In the genomic region with DNA sequence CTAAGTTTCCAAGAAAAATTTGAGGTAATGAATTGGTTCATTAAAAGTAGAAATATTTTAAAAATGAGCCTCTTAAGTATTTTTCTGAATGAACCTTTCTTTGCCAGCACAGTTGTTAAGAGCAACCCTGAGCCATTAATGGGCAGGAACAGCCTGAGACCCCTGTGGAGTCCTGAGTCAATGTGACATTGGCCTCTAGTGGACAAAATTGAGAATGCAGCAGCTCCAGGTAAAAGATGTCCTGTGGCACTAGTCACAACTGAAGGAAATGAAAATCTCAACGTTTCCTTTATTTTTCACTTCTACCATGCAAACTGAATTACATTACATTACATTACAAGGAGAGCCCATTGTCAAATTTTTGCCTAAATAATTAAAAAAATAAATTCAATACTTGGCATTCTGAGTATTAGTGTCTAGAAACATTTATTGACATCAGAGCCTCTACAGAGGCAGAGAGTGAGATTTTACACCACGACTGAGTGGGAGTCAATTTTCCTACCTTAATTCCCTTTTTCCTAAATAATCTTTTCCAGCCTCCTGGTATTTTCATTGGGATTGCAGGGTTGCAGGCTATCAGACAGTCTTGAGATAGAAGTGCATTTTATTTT, we compare ENCODE assay signal across 8 cellular contexts.
DNase-seq lines count a peak whose midpoint lies in the region; ATAC-seq and TF ChIP-seq lines count a peak whose summit lies in the region.

No MANE protein-coding gene starts in this region.

- CTCF ChIA-PET in CD4-positive, alpha-beta T cell (lab: Charles Lee): interaction anchor here (0.6 to 1.9 kb wide), 9 partner anchors 10 to 361 kb away, joined by 3 to 16 read pairs (median 3); no protein-coding TSS in a partner anchor

- no peak overlapping the region for H3K27ac ChIP-seq in CD4-positive, alpha-beta T cell (ENCODE audit: low read depth, low read length)
- no peak overlapping the region for H3K27ac ChIP-seq in WERI-Rb-1
- H3K27ac ChIP-seq in dorsolateral prefrontal cortex: peak overlapping the region in 9 of 59 donors; percentile 1 to 57 (median 27)
- no peak overlapping the region for H3K27ac ChIP-seq in lower lobe of right lung

- intact Hi-C loops in CD4-positive, alpha-beta T cell (cut with DNase I, micrococcal nuclease): loop anchor here in 1 of 2 experiments (1.0 kb wide), 1 partner anchor 218 kb away; no protein-coding TSS in a partner anchor
- intact Hi-C loops in dorsolateral prefrontal cortex (cut with DNase I): loop anchor here (5.0 to 10.0 kb wide), 2 partner anchors 277 to 334 kb away; partner anchors contain the start of gene MON2 (in 1 of the 2)
- intact Hi-C loops in lower lobe of right lung (cut with DNase I): no loop called here

- no peaks in the 10 kb centered on the region for H3K4me1 Mint-ChIP-seq in CD4-positive, alpha-beta T cell (ENCODE audit: low read depth)

- peak; percentile 78 for ATAC-seq in CD4-positive, alpha-beta T cell (ENCODE audit: poor library complexity)
- ATAC-seq in GM18909 (IDR thresholded peaks at IDR 0.05; ENCODE audit: poor library complexity, unreplicated experiment) (peak; percentile 96), HG03097 (IDR thresholded peaks at IDR 0.05; ENCODE audit: low FRiP score, unreplicated experiment) (peak; percentile 89), lower lobe of right lung (peak; percentile 79 to 82)
- peak; percentile 83 for ATAC-seq in stimulated activated naive CD8-positive, alpha-beta T cell treated with anti-CD3 and anti-CD28 coated beads, Interleukin-15, Interleukin-2, amounts not matched to agents 100 U/mL and 50 U/mL, for 24 hours

- no peaks in the 10 kb centered on the region for H3K36me3 Mint-ChIP-seq in CD4-positive, alpha-beta T cell (ENCODE audit: low read depth)

- no peak overlapping the region for H3K4me3 Mint-ChIP-seq in CD4-positive, alpha-beta T cell

- H3K27me3 ChIP-seq in CD4-positive, alpha-beta T cell (ENCODE audit: control insufficient read depth, insufficient read depth, low read length): no peaks in the 10 kb centered on the region
- no peaks in the 10 kb centered on the region for H3K27me3 ChIP-seq in WERI-Rb-1 (ENCODE audit: insufficient read depth, low read depth, severe bottlenecking)
- H3K27me3 ChIP-seq in dorsolateral prefrontal cortex: no peaks in the 10 kb centered on the region
- H3K27me3 ChIP-seq in lower lobe of right lung (ENCODE audit: low read depth): no peaks in the 10 kb centered on the region

- H3K27ac Mint-ChIP-seq in CD4-positive, alpha-beta T cell: no peak overlapping the region

- no peaks in the 10 kb centered on the region for H3K4me1 ChIP-seq in lower lobe of right lung

- DNase-seq in CD4-positive, alpha-beta T cell: peak in 8 of 10 experiments; percentile 10 to 35 (median 27)
- DNase-seq in NCI-H2081 treated with DMSO at 0.1 percent for 48 hours (lab: John Stamatoyannopoulos, UW) (peak; percentile 54), WERI-Rb-1 (peak; percentile 73), dorsolateral prefrontal cortex (peak in 3 of 10 donors; percentile 58 to 77 (median 67)), lower lobe of right lung (no peak)
- peak; percentile 67 for DNase-seq in stimulated activated naive CD8-positive, alpha-beta T cell treated with anti-CD3 and anti-CD28 coated beads, Interleukin-15, Interleukin-2, amounts not matched to agents 100 U/mL and 50 U/mL, for 24 hours

- peak; percentile 88 for TF ChIP-seq CTCF in CD4-positive, alpha-beta T cell (IDR thresholded peaks at IDR 0.05)
- TF ChIP-seq CTCF in WERI-Rb-1 (IDR thresholded peaks at IDR 0.05; ENCODE audit: low read depth, low read length): peak; percentile 78
- TF ChIP-seq CTCF in dorsolateral prefrontal cortex (IDR thresholded peaks at IDR 0.05 in 54 of 56, conservative IDR thresholded peaks at IDR 0.05 in 2 of 56; ENCODE audit: low read depth in 1 of 56, partially characterized antibody in 56 of 56): peak; percentile 84 to 98 (median 93)
- TF ChIP-seq CTCF in lower lobe of right lung (IDR thresholded peaks at IDR 0.05): peak; percentile 94

- H3K9me3 Mint-ChIP-seq in CD4-positive, alpha-beta T cell: no peaks in the 10 kb centered on the region

- H3K27me3 Mint-ChIP-seq in CD4-positive, alpha-beta T cell: peaks cover 4% of the 10 kb centered on the region

- POLR2A ChIA-PET in CD4-positive, alpha-beta T cell (lab: Charles Lee): interaction anchor here (0.6 to 1.3 kb wide), 3 partner anchors 196 to 247 kb away, joined by 3 to 6 read pairs (median 5); no protein-coding TSS in a partner anchor

- H3K4me3 ChIP-seq in WERI-Rb-1 (ENCODE audit: low read depth, low read length) (no peak overlapping the region), dorsolateral prefrontal cortex (no peak overlapping the region), lower lobe of right lung (no peak overlapping the region)

- H3K9me3 ChIP-seq in CD4-positive, alpha-beta T cell (ENCODE audit: control insufficient read depth, low read length): no peaks in the 10 kb centered on the region
- H3K9me3 ChIP-seq in WERI-Rb-1 (ENCODE audit: severe bottlenecking) (no peaks in the 10 kb centered on the region), lower lobe of right lung (no peaks in the 10 kb centered on the region)

- H3K36me3 ChIP-seq in WERI-Rb-1 (peaks cover 13% of the 10 kb centered on the region; the same call in 1 of the 2 replicates), lower lobe of right lung (no peaks in the 10 kb centered on the region)
